In genomic region chr21:44928500-44929241, GRCh38 we compare ENCODE assay signal across 8 cellular contexts. TPM values are rescaled to one million over a fixed set of nuclear protein-coding genes. Genes with fewer than 3 reads are reported as not detected.
DNase-seq lines count a peak whose midpoint lies in the region; ATAC-seq and TF ChIP-seq lines count a peak whose summit lies in the region.
"Not testable (repeated sequence)": the region's sequence is repeated elsewhere in the genome, so short reads cannot be mapped to it uniquely, and the experiment has no call there.

No MANE protein-coding gene starts in this region.

- H3K9me3 Mint-ChIP-seq in activated T-cell treated with anti-CD3 and anti-CD28 coated beads, Interleukin-2, amount 50 U/mL, for 4 hours; osteocyte (ENCODE audit: unreplicated experiment): not testable (repeated sequence)

- TF ChIP-seq CTCF in DND-41 (IDR thresholded peaks at IDR 0.05; ENCODE audit: borderline replicate concordance, extremely low read depth, low read length, poor library complexity, severe bottlenecking); RWPE2 (IDR thresholded peaks at IDR 0.05; ENCODE audit: poor library complexity, severe bottlenecking); cardiac fibroblast (IDR thresholded peaks at IDR 0.05; ENCODE audit: low read depth, low read length); left ventricle myocardium inferior (IDR thresholded peaks at IDR 0.05; ENCODE audit: borderline replicate concordance); osteocyte (IDR thresholded peaks at IDR 0.05): not testable (repeated sequence)

- H3K27ac Mint-ChIP-seq in osteocyte (ENCODE audit: unreplicated experiment), result peak overlapping the region; percentile 92

- H3K27me3 ChIP-seq in DND-41 (ENCODE audit: insufficient read depth, low read length, poor library complexity); RWPE2 (ENCODE audit: insufficient read depth, poor library complexity, severe bottlenecking): not testable (repeated sequence)
- peaks cover 81% of the 10 kb centered on the region for H3K27me3 ChIP-seq in left ventricle myocardium inferior (ENCODE audit: low read depth)

- H3K9ac ChIP-seq in DND-41 (ENCODE audit: low read depth, low read length), result peak overlapping the region; percentile 53; the same call in 1 of the 2 replicates

- H3K4me3 Mint-ChIP-seq in activated T-cell treated with anti-CD3 and anti-CD28 coated beads, Interleukin-2, amount 50 U/mL, for 4 hours, result peak overlapping the region; percentile 85
- not testable (repeated sequence) for H3K4me3 Mint-ChIP-seq in osteocyte (ENCODE audit: unreplicated experiment)

- peaks cover 73% of the 10 kb centered on the region for H3K4me1 Mint-ChIP-seq in activated T-cell treated with anti-CD3 and anti-CD28 coated beads, Interleukin-2, amount 50 U/mL, for 4 hours (ENCODE audit: low read depth)
- peaks cover 52% of the 10 kb centered on the region for H3K4me1 Mint-ChIP-seq in osteocyte (ENCODE audit: unreplicated experiment)

- not testable (repeated sequence) for H3K36me3 Mint-ChIP-seq in activated T-cell treated with anti-CD3 and anti-CD28 coated beads, Interleukin-2, amount 50 U/mL, for 4 hours (ENCODE audit: insufficient read depth); osteocyte (ENCODE audit: unreplicated experiment)

- not testable (repeated sequence) for H3K9me3 ChIP-seq in DND-41 (ENCODE audit: insufficient read depth, low read length, severe bottlenecking); RWPE2 (ENCODE audit: severe bottlenecking); left ventricle myocardium inferior (replicated peaks)

- DNase-seq in A172 (ENCODE audit: low spot score) (peak; percentile 73), HS-5 (ENCODE audit: low read depth) (peak; percentile 67), cardiac fibroblast (ENCODE audit: low read depth in 2 of 2) (peak; percentile 68 to 73), left ventricle myocardium inferior (peak; percentile 7)
- not testable (repeated sequence) for DNase-seq in DND-41; RWPE2 (ENCODE audit: low spot score); activated T-cell treated with anti-CD3 and anti-CD28 coated beads, Interleukin-2, amount 50 U/mL, for 4 hours; osteocyte (ENCODE audit: extremely low spot score, unreplicated experiment)

- H3K36me3 ChIP-seq in DND-41 (ENCODE audit: insufficient read depth, low read length); RWPE2 (ENCODE audit: low read depth); left ventricle myocardium inferior: not testable (repeated sequence)

- not testable (repeated sequence) for H3K79me2 ChIP-seq in DND-41 (ENCODE audit: insufficient read depth, low read length)

- not testable (repeated sequence) for ATAC-seq in DND-41 (ENCODE audit: insufficient read depth, low read depth); activated T-cell treated with anti-CD3 and anti-CD28 coated beads, Interleukin-2, amount 50 U/mL, for 4 hours
- peak; percentile 13; the same call in 2 of the 3 replicates for ATAC-seq in RWPE2 (ENCODE audit: low read depth)

- H4K20me1 ChIP-seq in DND-41 (ENCODE audit: insufficient read depth, low read length), result not testable (repeated sequence)

- peak overlapping the region in 1 of 2 experiments; percentile 41; a peak in 2 of 4 replicates for H3K4me3 ChIP-seq in DND-41 (ENCODE audit: low read depth in 1 of 2, low read length in 2 of 2)
- not testable (repeated sequence) for H3K4me3 ChIP-seq in RWPE2 (ENCODE audit: severe bottlenecking); cardiac fibroblast (replicated peaks in 1 of 2; ENCODE audit: low read depth in 2 of 2, low read length in 2 of 2); left ventricle myocardium inferior

- peak overlapping the region; percentile 58 for H3K4me2 ChIP-seq in DND-41 (ENCODE audit: insufficient read depth, low read length)

- peaks cover 86% of the 10 kb centered on the region for H3K4me1 ChIP-seq in DND-41 (ENCODE audit: insufficient read depth, low read length)
- H3K4me1 ChIP-seq in RWPE2 (ENCODE audit: insufficient read depth, poor library complexity, severe bottlenecking), result peaks cover 46% of the 10 kb centered on the region
- peaks cover 36% of the 10 kb centered on the region for H3K4me1 ChIP-seq in left ventricle myocardium inferior

- H3K27me3 Mint-ChIP-seq in activated T-cell treated with anti-CD3 and anti-CD28 coated beads, Interleukin-2, amount 50 U/mL, for 4 hours (ENCODE audit: low read depth), result not testable (repeated sequence)
- peaks cover 11% of the 10 kb centered on the region for H3K27me3 Mint-ChIP-seq in osteocyte (ENCODE audit: unreplicated experiment)

- intact Hi-C loops in left ventricle myocardium inferior (cut with micrococcal nuclease), result not testable (repeated sequence)

- not testable (repeated sequence) for H2AFZ ChIP-seq in DND-41 (ENCODE audit: low read depth, low read length)

- H3K27ac ChIP-seq in DND-41 (ENCODE audit: low read length) (peak overlapping the region; percentile 87), RWPE2 (ENCODE audit: poor library complexity, severe bottlenecking) (peak overlapping the region; percentile 93)
- H3K27ac ChIP-seq in left ventricle myocardium inferior (replicated peaks), result not testable (repeated sequence)

RNA-seq across cellular contexts. Expression of gene ITGB2, which starts 8.0 kb away (rescaled TPM):
- total RNA-seq in A172 (2014; rRNA removed; shearing (Covaris generic)), result 0.19 and 1.2 TPM in 2 replicates
- total RNA-seq in activated T-cell treated with anti-CD3 and anti-CD28 coated beads, Interleukin-2, amount 50 U/mL, for 4 hours, result 100 to 1,000 TPM; 175 to 195 (median 180) TPM
- total RNA-seq in left ventricle myocardium inferior (18.6 TPM), osteocyte (0.62 and 1.1 TPM in 2 replicates)

RNA-seq across cellular contexts. Expression of gene SLX9, which starts 11.2 kb away (rescaled TPM):
- total RNA-seq in A172 (2014; rRNA removed; shearing (Covaris generic)), result 33.6 and 42.6 TPM in 2 replicates
- total RNA-seq in activated T-cell treated with anti-CD3 and anti-CD28 coated beads, Interleukin-2, amount 50 U/mL, for 4 hours, result 100 to 1,000 TPM; 100 to 130 (median 126) TPM
- 70.7 TPM for total RNA-seq in left ventricle myocardium inferior
- 30.4 and 33.1 TPM in 2 replicates for total RNA-seq in osteocyte

RNA-seq across cellular contexts. Expression of gene PTTG1IP, which starts 55.2 kb away (rescaled TPM):
- 637 and 713 TPM in 2 replicates for total RNA-seq in A172 (2014; rRNA removed; shearing (Covaris generic))
- total RNA-seq in activated T-cell treated with anti-CD3 and anti-CD28 coated beads, Interleukin-2, amount 50 U/mL, for 4 hours, result 10 to 100 TPM; 33.8 to 37.6 (median 34.6) TPM
- total RNA-seq in left ventricle myocardium inferior (171 TPM), osteocyte (318 and 328 TPM in 2 replicates)
